Comparison of ENCODE assay signal across 9 cellular contexts in genomic region chr2:46601328-46601963, GRCh38. TPM values are rescaled to one million over a fixed set of nuclear protein-coding genes. Genes with fewer than 3 reads are reported as not detected.
A peak's percentile ranks its signal among the peaks of the same experiment; 100 is the strongest.
DNase-seq lines count a peak whose midpoint lies in the region; ATAC-seq, FAIRE-seq and TF ChIP-seq lines count a peak whose summit lies in the region.
"Had no signal": no experiment of that assay in that cellular context is flagged by ENCODE, and none has a peak within 500 bp of the region (broad histone marks: within the 10 kb centered on the region; RNA-seq: fewer than 3 reads in every experiment).

No MANE protein-coding gene starts in this region.

- no peaks in the 10 kb centered on the region for H3K9me3 Mint-ChIP-seq in endothelial cell (ENCODE audit: unreplicated experiment)

- no peaks in the 10 kb centered on the region for H3K36me3 ChIP-seq in psoas muscle (ENCODE audit: insufficient read depth in 1 of 2, low read depth in 1 of 2)

- no peaks in the 10 kb centered on the region for H3K9me3 ChIP-seq in psoas muscle

- TF ChIP-seq CTCF in endothelial cell (IDR thresholded peaks at IDR 0.05; ENCODE audit: unreplicated experiment) (peak; percentile 61), psoas muscle (IDR thresholded peaks at IDR 0.05) (peak; percentile 50)

- H3K4me1 Mint-ChIP-seq in endothelial cell (ENCODE audit: unreplicated experiment), result no peaks in the 10 kb centered on the region

- H3K4me3 Mint-ChIP-seq in endothelial cell (ENCODE audit: unreplicated experiment), result no peak overlapping the region

- DNase-seq in GM03348 (ENCODE audit: low spot score) (peak; percentile 22), NAMALWA (ENCODE audit: low spot score) (peak; percentile 52), endothelial cell (ENCODE audit: low spot score) (no peak), psoas muscle (no peak), GDM1 (lab: John Stamatoyannopoulos, UW) (no peak), GM12892 (ENCODE audit: insufficient read length) (no peak)

- no peak overlapping the region for H3K4me3 ChIP-seq in psoas muscle

- 57 to 69% (median 57%) methylated on average over 2 of the region's 2 CpGs for WGBS in psoas muscle, 3 donors

- no peaks in the 10 kb centered on the region for H3K27me3 Mint-ChIP-seq in endothelial cell (ENCODE audit: unreplicated experiment)

- FAIRE-seq in GM12892 (lab: Jason Lieb, UNC), result no peak

- intact Hi-C loops in psoas muscle (cut with DNase I), result no loop called here

- H3K36me3 Mint-ChIP-seq in endothelial cell (ENCODE audit: low read depth, unreplicated experiment), result no peaks in the 10 kb centered on the region

- H3K27ac ChIP-seq in psoas muscle, result no peak overlapping the region

- no peak for TF ChIP-seq POLR2A in GM12892 (IDR thresholded peaks at IDR 0.05; ENCODE audit: low read depth, low read length)

- H3K27ac Mint-ChIP-seq in endothelial cell (ENCODE audit: unreplicated experiment), result no peak overlapping the region

- no peaks in the 10 kb centered on the region for H3K27me3 ChIP-seq in psoas muscle (ENCODE audit: insufficient read depth in 3 of 3, low read length in 2 of 3)

- ATAC-seq in psoas muscle (peak in 2 of 4 donors; percentile 17 to 49), GM18502 (IDR thresholded peaks at IDR 0.05; ENCODE audit: poor library complexity, unreplicated experiment) (no peak), GM19397 (IDR thresholded peaks at IDR 0.05; ENCODE audit: unreplicated experiment) (no peak)
- ATAC-seq: sciatic nerve had no signal

- peaks cover 5% of the 10 kb centered on the region for H3K4me1 ChIP-seq in psoas muscle

RNA-seq across cellular contexts. Expression of gene PIGF, which starts 15.4 kb away (rescaled TPM):
- total RNA-seq in endothelial cell (ENCODE audit: unreplicated experiment) (23.8 TPM), psoas muscle (10 to 100 TPM in 2 of 4 donors, 1 to 10 TPM in 2; 7.8 to 13.0 (median 9.3) TPM)
- 10 to 100 TPM in 2 of 3 donors, 1 to 10 TPM in 1; 8.6 to 24.1 (median 11.1) TPM for polyA plus RNA-seq in psoas muscle
- polyA plus RNA-seq in GM12892 (2012; ENCODE audit: missing spikeins), result 27.4 TPM

RNA-seq across cellular contexts. Expression of gene CRIPT, which starts 15.6 kb away (rescaled TPM):
- total RNA-seq in endothelial cell (ENCODE audit: unreplicated experiment), result 10.3 TPM
- 10 to 100 TPM; 10.9 to 15.7 (median 14.4) TPM for total RNA-seq in psoas muscle
- 10 to 100 TPM in 2 of 3 donors, 1 to 10 TPM in 1; 5.7 to 21.4 (median 12.3) TPM for polyA plus RNA-seq in psoas muscle
- 10.1 TPM for polyA plus RNA-seq in GM12892 (2012; ENCODE audit: missing spikeins)

RNA-seq across cellular contexts. Expression of gene ATP6V1E2, which starts 59.1 kb away (rescaled TPM):
- total RNA-seq in endothelial cell (ENCODE audit: unreplicated experiment), result 4.4 TPM
- 1 to 10 TPM; 5.1 to 7.6 (median 6.1) TPM for total RNA-seq in psoas muscle
- polyA plus RNA-seq in psoas muscle, result 10 to 100 TPM in 1 of 3 donors, 1 to 10 TPM in 2; 2.4 to 11.4 (median 2.4) TPM
- 8.2 TPM for polyA plus RNA-seq in GM12892 (2012; ENCODE audit: missing spikeins)

RNA-seq across cellular contexts. Expression of gene RHOQ, which starts 59.2 kb away (rescaled TPM):
- 27.9 TPM for total RNA-seq in endothelial cell (ENCODE audit: unreplicated experiment)
- 100 to 1,000 TPM; 129 to 204 (median 139) TPM for total RNA-seq in psoas muscle
- 100 to 1,000 TPM in 2 of 3 donors, 10 to 100 TPM in 1; 50.3 to 127 (median 110) TPM for polyA plus RNA-seq in psoas muscle
- polyA plus RNA-seq in GM12892 (2012; ENCODE audit: missing spikeins), result 39.2 TPM

Comparison
In these comparisons a context has a peak if more than half of its experiments do, and no peak if none do; other contexts are left out.
1. DNase-seq: peak in GM03348 (single experiment) and NAMALWA (single experiment); none in endothelial cell (single experiment), psoas muscle (0 of 2), GDM1 (single experiment) and GM12892 (single experiment).